1 cellular context compared by ENCODE assay signal in the genomic region with DNA sequence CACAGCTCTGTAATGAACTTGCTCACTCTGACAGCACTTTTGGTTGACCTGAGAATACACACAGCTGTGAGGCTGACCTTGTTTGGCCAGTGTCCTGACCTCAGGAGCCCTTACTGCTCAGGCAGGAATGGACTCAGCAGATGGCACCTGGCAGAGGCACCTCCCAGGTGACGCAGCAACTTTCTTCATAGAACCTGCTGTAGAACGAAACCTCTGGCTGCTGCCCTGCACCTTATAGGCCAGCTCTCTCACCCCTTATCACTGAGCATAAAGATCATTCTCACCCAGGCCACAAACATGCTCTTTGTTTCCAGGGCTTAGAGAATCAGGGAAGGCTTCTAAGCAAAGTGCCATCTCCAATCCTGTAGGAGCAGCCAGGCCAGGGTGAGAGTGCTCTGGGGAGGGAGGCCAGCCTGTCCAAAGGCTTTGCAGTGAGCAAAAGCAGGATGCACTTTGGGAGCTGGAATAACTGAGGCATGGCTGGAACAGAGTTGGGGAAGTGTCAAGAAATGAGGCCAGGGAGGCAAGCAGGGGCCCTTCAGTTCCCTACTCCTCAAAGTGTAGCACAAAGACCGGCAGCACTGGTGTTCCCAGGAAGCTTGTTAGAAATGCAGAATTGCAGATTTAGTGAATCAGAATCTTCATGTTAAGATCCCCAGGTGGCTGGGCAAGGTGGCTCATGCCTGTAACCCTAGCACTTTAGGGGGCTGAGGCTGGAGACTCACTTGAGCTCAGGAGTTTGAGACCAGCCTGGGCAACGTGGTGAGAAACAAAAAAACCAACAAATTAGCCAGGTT.
TF ChIP-seq lines count a peak whose summit lies in the region.

No MANE protein-coding gene starts in this region.

TF ChIP-seq in K562, 482 proteins besides CTCF, POLR2A, EP300 and RAD21 (continued from another document and continues in another):
- TF ChIP-seq, protein P1, sequence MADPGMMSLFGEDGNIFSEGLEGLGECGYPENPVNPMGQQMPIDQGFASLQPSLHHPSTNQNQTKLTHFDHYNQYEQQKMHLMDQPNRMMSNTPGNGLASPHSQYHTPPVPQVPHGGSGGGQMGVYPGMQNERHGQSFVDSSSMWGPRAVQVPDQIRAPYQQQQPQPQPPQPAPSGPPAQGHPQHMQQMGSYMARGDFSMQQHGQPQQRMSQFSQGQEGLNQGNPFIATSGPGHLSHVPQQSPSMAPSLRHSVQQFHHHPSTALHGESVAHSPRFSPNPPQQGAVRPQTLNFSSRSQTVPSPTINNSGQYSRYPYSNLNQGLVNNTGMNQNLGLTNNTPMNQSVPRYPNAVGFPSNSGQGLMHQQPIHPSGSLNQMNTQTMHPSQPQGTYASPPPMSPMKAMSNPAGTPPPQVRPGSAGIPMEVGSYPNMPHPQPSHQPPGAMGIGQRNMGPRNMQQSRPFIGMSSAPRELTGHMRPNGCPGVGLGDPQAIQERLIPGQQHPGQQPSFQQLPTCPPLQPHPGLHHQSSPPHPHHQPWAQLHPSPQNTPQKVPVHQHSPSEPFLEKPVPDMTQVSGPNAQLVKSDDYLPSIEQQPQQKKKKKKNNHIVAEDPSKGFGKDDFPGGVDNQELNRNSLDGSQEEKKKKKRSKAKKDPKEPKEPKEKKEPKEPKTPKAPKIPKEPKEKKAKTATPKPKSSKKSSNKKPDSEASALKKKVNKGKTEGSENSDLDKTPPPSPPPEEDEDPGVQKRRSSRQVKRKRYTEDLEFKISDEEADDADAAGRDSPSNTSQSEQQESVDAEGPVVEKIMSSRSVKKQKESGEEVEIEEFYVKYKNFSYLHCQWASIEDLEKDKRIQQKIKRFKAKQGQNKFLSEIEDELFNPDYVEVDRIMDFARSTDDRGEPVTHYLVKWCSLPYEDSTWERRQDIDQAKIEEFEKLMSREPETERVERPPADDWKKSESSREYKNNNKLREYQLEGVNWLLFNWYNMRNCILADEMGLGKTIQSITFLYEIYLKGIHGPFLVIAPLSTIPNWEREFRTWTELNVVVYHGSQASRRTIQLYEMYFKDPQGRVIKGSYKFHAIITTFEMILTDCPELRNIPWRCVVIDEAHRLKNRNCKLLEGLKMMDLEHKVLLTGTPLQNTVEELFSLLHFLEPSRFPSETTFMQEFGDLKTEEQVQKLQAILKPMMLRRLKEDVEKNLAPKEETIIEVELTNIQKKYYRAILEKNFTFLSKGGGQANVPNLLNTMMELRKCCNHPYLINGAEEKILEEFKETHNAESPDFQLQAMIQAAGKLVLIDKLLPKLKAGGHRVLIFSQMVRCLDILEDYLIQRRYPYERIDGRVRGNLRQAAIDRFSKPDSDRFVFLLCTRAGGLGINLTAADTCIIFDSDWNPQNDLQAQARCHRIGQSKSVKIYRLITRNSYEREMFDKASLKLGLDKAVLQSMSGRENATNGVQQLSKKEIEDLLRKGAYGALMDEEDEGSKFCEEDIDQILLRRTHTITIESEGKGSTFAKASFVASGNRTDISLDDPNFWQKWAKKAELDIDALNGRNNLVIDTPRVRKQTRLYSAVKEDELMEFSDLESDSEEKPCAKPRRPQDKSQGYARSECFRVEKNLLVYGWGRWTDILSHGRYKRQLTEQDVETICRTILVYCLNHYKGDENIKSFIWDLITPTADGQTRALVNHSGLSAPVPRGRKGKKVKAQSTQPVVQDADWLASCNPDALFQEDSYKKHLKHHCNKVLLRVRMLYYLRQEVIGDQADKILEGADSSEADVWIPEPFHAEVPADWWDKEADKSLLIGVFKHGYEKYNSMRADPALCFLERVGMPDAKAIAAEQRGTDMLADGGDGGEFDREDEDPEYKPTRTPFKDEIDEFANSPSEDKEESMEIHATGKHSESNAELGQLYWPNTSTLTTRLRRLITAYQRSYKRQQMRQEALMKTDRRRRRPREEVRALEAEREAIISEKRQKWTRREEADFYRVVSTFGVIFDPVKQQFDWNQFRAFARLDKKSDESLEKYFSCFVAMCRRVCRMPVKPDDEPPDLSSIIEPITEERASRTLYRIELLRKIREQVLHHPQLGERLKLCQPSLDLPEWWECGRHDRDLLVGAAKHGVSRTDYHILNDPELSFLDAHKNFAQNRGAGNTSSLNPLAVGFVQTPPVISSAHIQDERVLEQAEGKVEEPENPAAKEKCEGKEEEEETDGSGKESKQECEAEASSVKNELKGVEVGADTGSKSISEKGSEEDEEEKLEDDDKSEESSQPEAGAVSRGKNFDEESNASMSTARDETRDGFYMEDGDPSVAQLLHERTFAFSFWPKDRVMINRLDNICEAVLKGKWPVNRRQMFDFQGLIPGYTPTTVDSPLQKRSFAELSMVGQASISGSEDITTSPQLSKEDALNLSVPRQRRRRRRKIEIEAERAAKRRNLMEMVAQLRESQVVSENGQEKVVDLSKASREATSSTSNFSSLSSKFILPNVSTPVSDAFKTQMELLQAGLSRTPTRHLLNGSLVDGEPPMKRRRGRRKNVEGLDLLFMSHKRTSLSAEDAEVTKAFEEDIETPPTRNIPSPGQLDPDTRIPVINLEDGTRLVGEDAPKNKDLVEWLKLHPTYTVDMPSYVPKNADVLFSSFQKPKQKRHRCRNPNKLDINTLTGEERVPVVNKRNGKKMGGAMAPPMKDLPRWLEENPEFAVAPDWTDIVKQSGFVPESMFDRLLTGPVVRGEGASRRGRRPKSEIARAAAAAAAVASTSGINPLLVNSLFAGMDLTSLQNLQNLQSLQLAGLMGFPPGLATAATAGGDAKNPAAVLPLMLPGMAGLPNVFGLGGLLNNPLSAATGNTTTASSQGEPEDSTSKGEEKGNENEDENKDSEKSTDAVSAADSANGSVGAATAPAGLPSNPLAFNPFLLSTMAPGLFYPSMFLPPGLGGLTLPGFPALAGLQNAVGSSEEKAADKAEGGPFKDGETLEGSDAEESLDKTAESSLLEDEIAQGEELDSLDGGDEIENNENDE (IDR thresholded peaks at IDR 0.05; ENCODE audit: low read depth, low read length), result no peak
- TF ChIP-seq CBX3 (IDR thresholded peaks at IDR 0.05; ENCODE audit: borderline replicate concordance in 1 of 2, low read length in 2 of 2) (no peak), FOXK1 (CRISPR knock-in tag; IDR thresholded peaks at IDR 0.05; ENCODE audit: borderline replicate concordance) (no peak), ZFX (CRISPR knock-in tag; IDR thresholded peaks at IDR 0.05) (no peak), STAT6 (CRISPR knock-in tag; IDR thresholded peaks at IDR 0.05) (no peak), ZFP36 (IDR thresholded peaks at IDR 0.05; ENCODE audit: low read depth, low read length, partially characterized antibody) (no peak), SLC30A9 (CRISPR knock-in tag; IDR thresholded peaks at IDR 0.05) (no peak), ZBED1 (IDR thresholded peaks at IDR 0.05) (no peak), RNF2 (IDR thresholded peaks at IDR 0.05) (no peak), NCOR1 (IDR thresholded peaks at IDR 0.05) (peak; percentile 56), ZNF583 (CRISPR knock-in tag; IDR thresholded peaks at IDR 0.05) (no peak), SMARCA4 (IDR thresholded peaks at IDR 0.05) (no peak), TCF3 (CRISPR knock-in tag; IDR thresholded peaks at IDR 0.05) (peak; percentile 49), JUND (IDR thresholded peaks at IDR 0.05; ENCODE audit: borderline replicate concordance, low read depth, low read length) (0 out of 2 replicates have a peak, but pooled peaks have one; percentile 4), JUND (tag; IDR thresholded peaks at IDR 0.05; ENCODE audit: borderline replicate concordance, low read depth, low read length) (peak; percentile 55; the same call in 1 of the 3 replicates), NFIC (IDR thresholded peaks at IDR 0.05) (0 out of 2 replicates have a peak, but pooled peaks have one; percentile 17), EWSR1 (IDR thresholded peaks at IDR 0.05; ENCODE audit: borderline replicate concordance, low read depth, partially characterized antibody) (no peak), THRA (IDR thresholded peaks at IDR 0.05) (peak; percentile 78; the same call in 1 of the 2 replicates), TAL1 (IDR thresholded peaks at IDR 0.05) (0 out of 2 replicates have a peak, but pooled peaks have one; percentile 36), MTA3 (IDR thresholded peaks at IDR 0.05; ENCODE audit: borderline replicate concordance) (no peak), CGGBP1 (CRISPR knock-in tag; IDR thresholded peaks at IDR 0.05) (no peak), CBFA2T2 (conservative IDR thresholded peaks at IDR 0.05) (peak; percentile 61), MAFK (IDR thresholded peaks at IDR 0.05; ENCODE audit: low read length) (peak; percentile 52), ZNF655 (CRISPR knock-in tag; IDR thresholded peaks at IDR 0.05) (no peak), TAF9B (IDR thresholded peaks at IDR 0.05; ENCODE audit: partially characterized antibody) (no peak), BRF2 (IDR thresholded peaks at IDR 0.05; ENCODE audit: borderline replicate concordance, insufficient read depth, insufficient read length) (no peak), DDX20 (tag; IDR thresholded peaks at IDR 0.05; ENCODE audit: low read depth) (no peak), PTBP1 (IDR thresholded peaks at IDR 0.05; ENCODE audit: low read depth, low read length) (no peak), C11orf30 (IDR thresholded peaks at IDR 0.05; ENCODE audit: low read depth) (peak; percentile 76), GABPB1 (CRISPR knock-in tag; IDR thresholded peaks at IDR 0.05) (no peak)
- TF ChIP-seq, protein P2, sequence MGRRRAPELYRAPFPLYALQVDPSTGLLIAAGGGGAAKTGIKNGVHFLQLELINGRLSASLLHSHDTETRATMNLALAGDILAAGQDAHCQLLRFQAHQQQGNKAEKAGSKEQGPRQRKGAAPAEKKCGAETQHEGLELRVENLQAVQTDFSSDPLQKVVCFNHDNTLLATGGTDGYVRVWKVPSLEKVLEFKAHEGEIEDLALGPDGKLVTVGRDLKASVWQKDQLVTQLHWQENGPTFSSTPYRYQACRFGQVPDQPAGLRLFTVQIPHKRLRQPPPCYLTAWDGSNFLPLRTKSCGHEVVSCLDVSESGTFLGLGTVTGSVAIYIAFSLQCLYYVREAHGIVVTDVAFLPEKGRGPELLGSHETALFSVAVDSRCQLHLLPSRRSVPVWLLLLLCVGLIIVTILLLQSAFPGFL (CRISPR knock-in tag; IDR thresholded peaks at IDR 0.05), result no peak
- TF ChIP-seq, protein P3, sequence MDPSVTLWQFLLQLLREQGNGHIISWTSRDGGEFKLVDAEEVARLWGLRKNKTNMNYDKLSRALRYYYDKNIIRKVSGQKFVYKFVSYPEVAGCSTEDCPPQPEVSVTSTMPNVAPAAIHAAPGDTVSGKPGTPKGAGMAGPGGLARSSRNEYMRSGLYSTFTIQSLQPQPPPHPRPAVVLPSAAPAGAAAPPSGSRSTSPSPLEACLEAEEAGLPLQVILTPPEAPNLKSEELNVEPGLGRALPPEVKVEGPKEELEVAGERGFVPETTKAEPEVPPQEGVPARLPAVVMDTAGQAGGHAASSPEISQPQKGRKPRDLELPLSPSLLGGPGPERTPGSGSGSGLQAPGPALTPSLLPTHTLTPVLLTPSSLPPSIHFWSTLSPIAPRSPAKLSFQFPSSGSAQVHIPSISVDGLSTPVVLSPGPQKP (CRISPR knock-in tag; IDR thresholded peaks at IDR 0.05), result no peak
